Comparison of ENCODE assay signal across 8 cellular contexts in the genomic region with DNA sequence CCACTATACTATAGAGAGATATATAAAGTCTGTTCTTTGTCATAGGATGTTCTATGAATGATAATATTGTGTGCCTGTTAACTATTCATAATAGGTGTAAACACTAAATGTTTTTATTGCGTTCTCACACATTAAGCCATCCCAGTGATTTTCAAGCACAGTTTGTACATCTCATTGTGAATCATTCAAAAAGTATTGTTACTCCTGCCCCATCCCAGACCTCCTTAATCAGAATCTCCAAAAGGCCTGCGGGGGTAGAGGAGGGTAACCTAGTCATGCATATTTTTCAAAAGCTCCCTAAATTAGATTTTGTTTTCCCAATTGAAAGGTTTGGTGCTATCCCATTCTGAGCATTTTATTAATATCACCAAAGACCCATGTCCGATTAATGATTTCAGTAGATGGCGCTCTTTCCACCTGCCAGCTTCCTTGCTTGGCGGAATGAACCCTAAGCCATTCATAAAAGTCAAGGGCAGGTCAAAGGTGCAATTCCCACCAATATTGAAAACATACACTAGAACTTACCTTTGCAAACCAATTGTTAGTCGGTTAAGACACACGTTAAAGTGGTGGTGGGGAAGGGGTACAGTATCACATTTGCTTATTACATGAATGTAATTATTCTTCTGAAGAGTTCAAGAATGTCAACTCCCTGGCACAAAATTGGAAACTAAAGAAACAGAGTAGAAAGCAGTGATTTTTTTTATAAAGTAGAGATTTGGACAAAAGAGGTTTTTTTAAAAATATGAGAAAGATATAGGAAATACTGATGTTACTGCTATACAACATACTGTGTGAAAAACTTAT. TPM values are rescaled to one million over a fixed set of nuclear protein-coding genes. Genes with fewer than 3 reads are reported as not detected.
A peak's percentile ranks its signal among the peaks of the same experiment; 100 is the strongest.
DNase-seq lines count a peak whose midpoint lies in the region; ATAC-seq and TF ChIP-seq lines count a peak whose summit lies in the region.

No MANE protein-coding gene starts in this region.

- H3K27me3 Mint-ChIP-seq in HFFc6 (ENCODE audit: insufficient read depth) = no peaks in the 10 kb centered on the region
- H3K27me3 Mint-ChIP-seq in activated CD4-positive, alpha-beta T cell treated with anti-CD3 and anti-CD28 coated beads, Interleukin-2, amount 10 ng/mL, durations not matched to agents 24 days and 14 days = no peaks in the 10 kb centered on the region

- H3K36me3 Mint-ChIP-seq in HFFc6 (ENCODE audit: low read depth) = no peaks in the 10 kb centered on the region
- no peaks in the 10 kb centered on the region for H3K36me3 Mint-ChIP-seq in activated CD4-positive, alpha-beta T cell treated with anti-CD3 and anti-CD28 coated beads, Interleukin-2, amount 10 ng/mL, durations not matched to agents 24 days and 14 days (ENCODE audit: low read depth)

- H3K4me3 Mint-ChIP-seq in HFFc6 = no peak overlapping the region
- H3K4me3 Mint-ChIP-seq in activated CD4-positive, alpha-beta T cell treated with anti-CD3 and anti-CD28 coated beads, Interleukin-2, amount 10 ng/mL, durations not matched to agents 24 days and 14 days = no peak overlapping the region

- no peak overlapping the region for H2AFZ ChIP-seq in fibroblast of lung (ENCODE audit: low read length)
- H2AFZ ChIP-seq in osteoblast (ENCODE audit: low read length) = no peak overlapping the region

- no peaks in the 10 kb centered on the region for H3K9me3 Mint-ChIP-seq in HFFc6
- H3K9me3 Mint-ChIP-seq in activated CD4-positive, alpha-beta T cell treated with anti-CD3 and anti-CD28 coated beads, Interleukin-2, amount 10 ng/mL, durations not matched to agents 24 days and 14 days = no peaks in the 10 kb centered on the region

- H3K4me2 ChIP-seq in fibroblast of lung (ENCODE audit: extremely low read depth, insufficient read depth, low read length) (no peak overlapping the region), osteoblast (ENCODE audit: insufficient read depth, low read length) (no peak overlapping the region)

- H3K36me3 ChIP-seq in fibroblast of lung (ENCODE audit: control insufficient read depth, insufficient read depth, low read length) (no peaks in the 10 kb centered on the region), osteoblast (ENCODE audit: insufficient read depth, low read length) (no peaks in the 10 kb centered on the region)

- TF ChIP-seq CTCF in HFFc6 (IDR thresholded peaks at IDR 0.05) (peak; percentile 79), fibroblast of lung (conservative IDR thresholded peaks at IDR 0.05 in 1 of 2, IDR thresholded peaks at IDR 0.05 in 1 of 2; ENCODE audit: low read depth in 1 of 2, low read length in 2 of 2) (peak; percentile 61 to 74), osteoblast (IDR thresholded peaks at IDR 0.05; ENCODE audit: extremely low read depth, low read depth, low read length) (peak; percentile 68)

- H3K9ac ChIP-seq in fibroblast of lung (ENCODE audit: insufficient read depth, low read length) = no peak overlapping the region

- no peaks in the 10 kb centered on the region for H3K27me3 ChIP-seq in fibroblast of lung (ENCODE audit: control insufficient read depth, insufficient read depth, low read length)
- no peaks in the 10 kb centered on the region for H3K27me3 ChIP-seq in osteoblast (ENCODE audit: insufficient read depth, low read length)

- H3K4me1 Mint-ChIP-seq in HFFc6 (ENCODE audit: low read depth) = peaks cover 31% of the 10 kb centered on the region
- peaks cover 12% of the 10 kb centered on the region for H3K4me1 Mint-ChIP-seq in activated CD4-positive, alpha-beta T cell treated with anti-CD3 and anti-CD28 coated beads, Interleukin-2, amount 10 ng/mL, durations not matched to agents 24 days and 14 days

- no peaks in the 10 kb centered on the region for H4K20me1 ChIP-seq in fibroblast of lung (ENCODE audit: control insufficient read depth, extremely low read depth, insufficient read depth, low read length)
- H4K20me1 ChIP-seq in osteoblast (ENCODE audit: insufficient read depth, low read length) = no peaks in the 10 kb centered on the region

- DNase-seq in EH (ENCODE audit: low read depth) (peak; percentile 43), HFFc6 (no peak), fibroblast of lung (ENCODE audit: low read depth in 2 of 2) (peak in 1 of 2 donors; percentile 48), osteoblast (ENCODE audit: insufficient read length, low spot score, missing footprints) (no peak), NCI-H128 (lab: John Stamatoyannopoulos, UW; ENCODE audit: unreplicated experiment) (no peak)
- peak; percentile 83 for DNase-seq in activated CD4-positive, alpha-beta T cell treated with anti-CD3 and anti-CD28 coated beads, Interleukin-2, amount 10 ng/mL, durations not matched to agents 24 days and 14 days

- no peak overlapping the region for H3K27ac ChIP-seq in fibroblast of lung (ENCODE audit: insufficient read depth, low read length)
- H3K27ac ChIP-seq in osteoblast (ENCODE audit: low read depth, low read length) = no peak overlapping the region

- H3K9me3 ChIP-seq in fibroblast of lung (ENCODE audit: control insufficient read depth, insufficient read depth, low read depth, low read length) (no peaks in the 10 kb centered on the region), osteoblast (ENCODE audit: low read depth, low read length) (no peaks in the 10 kb centered on the region)

- H3K79me2 ChIP-seq in fibroblast of lung (ENCODE audit: control insufficient read depth, insufficient read depth, low read length) (no peaks in the 10 kb centered on the region), osteoblast (ENCODE audit: insufficient read depth, low read length) (no peaks in the 10 kb centered on the region)

- H3K4me3 ChIP-seq in fibroblast of lung (replicated peaks in 1 of 4; ENCODE audit: control extremely low read depth in 1 of 4, insufficient read depth in 1 of 4, low read depth in 3 of 4, low read length in 4 of 4) = no peak overlapping the region
- H3K4me3 ChIP-seq in osteoblast (ENCODE audit: insufficient read depth, low read length) = no peak overlapping the region

- no peaks in the 10 kb centered on the region for H3K4me1 ChIP-seq in fibroblast of lung (ENCODE audit: control insufficient read depth, extremely low read depth, insufficient read depth, low read length)
- H3K4me1 ChIP-seq in osteoblast (ENCODE audit: insufficient read depth, low read length) = peaks cover 12% of the 10 kb centered on the region

- intact Hi-C loops in activated CD4-positive, alpha-beta T cell treated with anti-CD3 and anti-CD28 coated beads, Interleukin-2, amount 10 ng/mL, durations not matched to agents 24 days and 14 days (cut with micrococcal nuclease) = loop anchor here (1.0 kb wide), 2 partner anchors 313 to 330 kb away; no protein-coding TSS in a partner anchor

- ATAC-seq in HG02610 (IDR thresholded peaks at IDR 0.05; ENCODE audit: unreplicated experiment) (no peak), GM19324 (IDR thresholded peaks at IDR 0.05; ENCODE audit: low FRiP score, unreplicated experiment) (no peak)

- no peak overlapping the region for H3K27ac Mint-ChIP-seq in HFFc6
- H3K27ac Mint-ChIP-seq in activated CD4-positive, alpha-beta T cell treated with anti-CD3 and anti-CD28 coated beads, Interleukin-2, amount 10 ng/mL, durations not matched to agents 24 days and 14 days = no peak overlapping the region

RNA-seq across cellular contexts. Expression of a gene that starts 5.8 kb away (rescaled TPM):
- 10 to 100 TPM in 3 of 6 experiments, 1 to 10 TPM in 3; 7.8 to 11.2 (median 9.9) TPM for total RNA-seq in HFFc6 (2021; fragmentation: NEBNext Ultra II Directional; extraction: Animal tissue kit (Norgen Biotek cat#: 25700))
- 26.1 and 28.9 TPM in 2 replicates for total RNA-seq in activated CD4-positive, alpha-beta T cell treated with anti-CD3 and anti-CD28 coated beads, Interleukin-2, amount 10 ng/mL, durations not matched to agents 24 days and 14 days
- total RNA-seq in fibroblast of lung = 5.4 and 8.3 TPM in 2 replicates
- polyA plus RNA-seq in fibroblast of lung = 5.5 and 6.9 TPM in 2 replicates
- polyA plus RNA-seq in fibroblast of lung (2012) = 2.5 and 3.6 TPM in 2 replicates
- 2.9 and 4.6 TPM in 2 replicates for polyA minus RNA-seq in fibroblast of lung (ENCODE audit: low replicate concordance)
- total RNA-seq in osteoblast = 15.0 and 15.9 TPM in 2 replicates

Comparison
In these comparisons a context has a peak if more than half of its experiments do, and no peak if none do; other contexts are left out.
1. DNase-seq: peak in EH (single experiment) and activated CD4-positive, alpha-beta T cell treated with anti-CD3 and anti-CD28 coated beads, Interleukin-2, amount 10 ng/mL, durations not matched to agents 24 days and 14 days (single experiment); none in HFFc6 (single experiment), osteoblast (single experiment) and NCI-H128 (single experiment).
2. Peak in every context shown above with its lines, with median percentiles within 50 percentile points of each other: CTCF ChIP-seq.